In genomic region chr17:66814570-66814969, GRCh38 we compare ENCODE assay signal across 34 cellular contexts. TPM values are rescaled to one million over a fixed set of nuclear protein-coding genes. Genes with fewer than 3 reads are reported as not detected.
"Had no signal": no experiment of that assay in that cellular context is flagged by ENCODE, and none has a peak within 500 bp of the region (broad histone marks: within the 10 kb centered on the region; RNA-seq: fewer than 3 reads in every experiment).

No MANE protein-coding gene starts in this region.

- H3K4me1 Mint-ChIP-seq: activated B cell treated with CpG ODN at 0.5 μM for 24 hours; activated CD4-positive, alpha-beta memory T cell treated with anti-CD3 and anti-CD28 coated beads, Interleukin-2, amount 10 ng/mL, durations not matched to agents 7 days and 5 days; activated CD4-positive, alpha-beta T cell treated with anti-CD3 and anti-CD28 coated beads for 36 hours; activated CD4-positive, alpha-beta T cell treated with anti-CD3 and anti-CD28 coated beads, Interleukin-2, amount 10 ng/mL, durations not matched to agents 7 days and 5 days; activated CD8-positive, alpha-beta memory T cell treated with anti-CD3 and anti-CD28 coated beads, Interleukin-2, amount 10 ng/mL, durations not matched to agents 7 days and 5 days; activated naive CD4-positive, alpha-beta T cell treated with anti-CD3 and anti-CD28 coated beads, Interleukin-2, amount 10 ng/mL, durations not matched to agents 7 days and 5 days; activated naive CD8-positive, alpha-beta T cell treated with anti-CD3 and anti-CD28 coated beads, Interleukin-2, amount 10 ng/mL, durations not matched to agents 7 days and 5 days; activated naive CD8-positive, alpha-beta T cell treated with anti-CD3 and anti-CD28 coated beads, Interleukin-2, amount 50 U/mL, for 24 hours; central memory CD8-positive, alpha-beta T cell had no signal

- H3K27ac ChIP-seq: ascending aorta, cardiac muscle cell, WERI-Rb-1 had no signal

- H3K9me3 Mint-ChIP-seq: activated naive CD4-positive, alpha-beta T cell treated with anti-CD3 and anti-CD28 coated beads, Interleukin-2, amount 50 U/mL, for 24 hours had no signal

- H3K27me3 ChIP-seq: ascending aorta, cardiac muscle cell had no signal

- H3K4me1 ChIP-seq: ascending aorta had no signal

- H3K36me3 ChIP-seq: ascending aorta, cardiac muscle cell, WERI-Rb-1 had no signal

- DNase-seq: activated B cell treated with CpG ODN at 0.5 μM for 24 hours; activated CD4-positive, alpha-beta memory T cell treated with anti-CD3 and anti-CD28 coated beads, Interleukin-2, amount 10 ng/mL, durations not matched to agents 7 days and 5 days; activated CD4-positive, alpha-beta T cell treated with anti-CD3 and anti-CD28 coated beads for 1 hour; activated CD4-positive, alpha-beta T cell treated with anti-CD3 and anti-CD28 coated beads for 36 hours; activated CD4-positive, alpha-beta T cell treated with anti-CD3 and anti-CD28 coated beads for 48 hours; activated CD4-positive, alpha-beta T cell treated with anti-CD3 and anti-CD28 coated beads, Interleukin-2, amount 10 ng/mL, durations not matched to agents 7 days and 5 days; activated CD4-positive, alpha-beta T cell treated with anti-CD3 and anti-CD28 coated beads, Interleukin-2, amount 50 U/mL, for 48 hours; activated CD8-positive, alpha-beta memory T cell treated with anti-CD3 and anti-CD28 coated beads for 24 hours; activated CD8-positive, alpha-beta memory T cell treated with anti-CD3 and anti-CD28 coated beads, Interleukin-2, amount 10 ng/mL, durations not matched to agents 7 days and 5 days; activated CD8-positive, alpha-beta memory T cell treated with anti-CD3 and anti-CD28 coated beads, Interleukin-2, amount 50 U/mL, for 48 hours; activated CD8-positive, alpha-beta T cell treated with anti-CD3 and anti-CD28 coated beads, Interleukin-2, amount 10 ng/mL, durations not matched to agents 7 days and 5 days; activated effector memory CD4-positive, alpha-beta T cell treated with Interleukin-2 at 50 U/mL for 16 hours; activated gamma-delta T cell; activated naive CD4-positive, alpha-beta T cell treated with anti-CD3 and anti-CD28 coated beads, Interleukin-2, amount 10 ng/mL, durations not matched to agents 7 days and 5 days; activated naive CD4-positive, alpha-beta T cell treated with Interleukin-2 at 50 U/mL for 16 hours; activated naive CD8-positive, alpha-beta T cell treated with anti-CD3 and anti-CD28 coated beads, Interleukin-2, amount 10 ng/mL, durations not matched to agents 7 days and 5 days; activated naive CD8-positive, alpha-beta T cell treated with anti-CD3 and anti-CD28 coated beads, Interleukin-2, amount 50 U/mL, for 24 hours; activated T-cell treated with anti-CD3 and anti-CD28 coated beads, Interleukin-2, amount 50 U/mL, for 24 hours; activated T-cell treated with anti-CD3 and anti-CD28 coated beads, Interleukin-2, amount 50 U/mL, for 48 hours; SW 1271; T-helper 1 cell; T-helper 2 cell; T-helper 9 cell; WERI-Rb-1 had no signal

- ATAC-seq: activated CD4-positive, alpha-beta T cell treated with anti-CD3 and anti-CD28 coated beads for 36 hours; activated CD8-positive, alpha-beta memory T cell treated with anti-CD3 and anti-CD28 coated beads, Interleukin-2, amount 10 ng/mL, durations not matched to agents 7 days and 5 days; activated CD8-positive, alpha-beta T cell treated with anti-CD3 and anti-CD28 coated beads, Interleukin-2, amount 10 ng/mL, durations not matched to agents 7 days and 5 days; activated naive CD8-positive, alpha-beta T cell treated with anti-CD3 and anti-CD28 coated beads, Interleukin-2, amount 50 U/mL, for 24 hours had no signal

- H3K4me3 Mint-ChIP-seq: activated B cell treated with CpG ODN at 0.5 μM for 24 hours; activated CD4-positive, alpha-beta memory T cell treated with anti-CD3 and anti-CD28 coated beads, Interleukin-2, amount 10 ng/mL, durations not matched to agents 7 days and 5 days; activated CD4-positive, alpha-beta T cell treated with anti-CD3 and anti-CD28 coated beads for 36 hours; activated CD4-positive, alpha-beta T cell treated with anti-CD3 and anti-CD28 coated beads, Interleukin-2, amount 10 ng/mL, durations not matched to agents 7 days and 5 days; activated CD8-positive, alpha-beta memory T cell treated with anti-CD3 and anti-CD28 coated beads, Interleukin-2, amount 10 ng/mL, durations not matched to agents 7 days and 5 days; activated CD8-positive, alpha-beta T cell treated with anti-CD3 and anti-CD28 coated beads, Interleukin-2, amount 10 ng/mL, durations not matched to agents 7 days and 5 days; activated naive CD4-positive, alpha-beta T cell treated with anti-CD3 and anti-CD28 coated beads, Interleukin-2, amount 10 ng/mL, durations not matched to agents 7 days and 5 days; activated naive CD4-positive, alpha-beta T cell treated with anti-CD3 and anti-CD28 coated beads, Interleukin-2, amount 50 U/mL, for 24 hours; activated naive CD8-positive, alpha-beta T cell; activated naive CD8-positive, alpha-beta T cell treated with anti-CD3 and anti-CD28 coated beads, Interleukin-2, amount 10 ng/mL, durations not matched to agents 7 days and 5 days; activated naive CD8-positive, alpha-beta T cell treated with anti-CD3 and anti-CD28 coated beads, Interleukin-2, amount 50 U/mL, for 24 hours; activated T-cell treated with anti-CD3 and anti-CD28 coated beads, Interleukin-2, amount 50 U/mL, for 24 hours; brain; central memory CD8-positive, alpha-beta T cell; T-helper 1 cell treated with Interleukin-12 subunit alpha and Interleukin-12 subunit beta and Interleukin-4 antibody, amounts not matched to agents 30 μg/mL and 1 μg/mL, for 36 hours; T-helper 2 cell treated with Interferon-gamma antibody and Interleukin-4, amounts not matched to agents 5 μg/mL and 100 μg/mL, for 36 hours had no signal

- H3K9me3 ChIP-seq: ascending aorta had no signal

- H3K36me3 Mint-ChIP-seq: activated CD8-positive, alpha-beta memory T cell treated with anti-CD3 and anti-CD28 coated beads, Interleukin-2, amount 10 ng/mL, durations not matched to agents 7 days and 5 days; activated naive CD4-positive, alpha-beta T cell treated with anti-CD3 and anti-CD28 coated beads, Interleukin-2, amount 10 ng/mL, durations not matched to agents 7 days and 5 days; brain had no signal

- H3K27ac Mint-ChIP-seq: activated B cell treated with CpG ODN at 0.5 μM for 24 hours; activated CD4-positive, alpha-beta memory T cell treated with anti-CD3 and anti-CD28 coated beads, Interleukin-2, amount 10 ng/mL, durations not matched to agents 7 days and 5 days; activated CD4-positive, alpha-beta T cell treated with anti-CD3 and anti-CD28 coated beads for 36 hours; activated CD4-positive, alpha-beta T cell treated with anti-CD3 and anti-CD28 coated beads, Interleukin-2, amount 10 ng/mL, durations not matched to agents 7 days and 5 days; activated CD8-positive, alpha-beta memory T cell treated with anti-CD3 and anti-CD28 coated beads, Interleukin-2, amount 10 ng/mL, durations not matched to agents 7 days and 5 days; activated CD8-positive, alpha-beta T cell treated with anti-CD3 and anti-CD28 coated beads, Interleukin-2, amount 10 ng/mL, durations not matched to agents 7 days and 5 days; activated naive CD4-positive, alpha-beta T cell treated with anti-CD3 and anti-CD28 coated beads, Interleukin-2, amount 10 ng/mL, durations not matched to agents 7 days and 5 days; activated naive CD4-positive, alpha-beta T cell treated with anti-CD3 and anti-CD28 coated beads, Interleukin-2, amount 50 U/mL, for 24 hours; activated naive CD8-positive, alpha-beta T cell; activated naive CD8-positive, alpha-beta T cell treated with anti-CD3 and anti-CD28 coated beads, Interleukin-2, amount 10 ng/mL, durations not matched to agents 7 days and 5 days; activated naive CD8-positive, alpha-beta T cell treated with anti-CD3 and anti-CD28 coated beads, Interleukin-2, amount 50 U/mL, for 24 hours; activated T-cell treated with anti-CD3 and anti-CD28 coated beads, Interleukin-2, amount 50 U/mL, for 24 hours; activated T-helper 2 cell treated with anti-CD3 and anti-CD28 coated beads, Interferon-gamma antibody, Interleukin-2, Interleukin-4, amounts not matched to agents 10 μg/mL and 5 μg/mL and 100 μg/mL, durations not matched to agents 14 hours and 24 hours and 36 hours; T-helper 2 cell treated with Interferon-gamma antibody and Interleukin-4, amounts not matched to agents 5 μg/mL and 100 μg/mL, for 36 hours had no signal

- H3K4me3 ChIP-seq: ascending aorta, cardiac muscle cell had no signal

- H3K27me3 Mint-ChIP-seq: activated CD4-positive, alpha-beta T cell treated with anti-CD3 and anti-CD28 coated beads, Interleukin-2, amount 10 ng/mL, durations not matched to agents 7 days and 5 days; activated naive CD8-positive, alpha-beta T cell treated with anti-CD3 and anti-CD28 coated beads, Interleukin-2, amount 50 U/mL, for 24 hours had no signal

RNA-seq across cellular contexts. Expression of gene CACNG5, which starts 20.3 kb away (rescaled TPM):
- total RNA-seq: activated B cell treated with CpG ODN at 0.5 μM for 24 hours; activated CD4-positive, alpha-beta memory T cell treated with anti-CD3 and anti-CD28 coated beads, Interleukin-2, amount 10 ng/mL, durations not matched to agents 7 days and 5 days; activated CD4-positive, alpha-beta T cell treated with anti-CD3 and anti-CD28 coated beads for 36 hours; activated CD4-positive, alpha-beta T cell treated with anti-CD3 and anti-CD28 coated beads, Interleukin-2, amount 10 ng/mL, durations not matched to agents 7 days and 5 days; activated CD8-positive, alpha-beta memory T cell treated with anti-CD3 and anti-CD28 coated beads, Interleukin-2, amount 10 ng/mL, durations not matched to agents 7 days and 5 days; activated CD8-positive, alpha-beta T cell treated with anti-CD3 and anti-CD28 coated beads, Interleukin-2, amount 10 ng/mL, durations not matched to agents 7 days and 5 days; activated naive CD8-positive, alpha-beta T cell treated with anti-CD3 and anti-CD28 coated beads, Interleukin-2, amount 10 ng/mL, durations not matched to agents 7 days and 5 days; activated T-helper 2 cell treated with anti-CD3 and anti-CD28 coated beads, Interferon-gamma antibody, Interleukin-2, Interleukin-4, amounts not matched to agents 10 μg/mL and 5 μg/mL and 100 μg/mL, durations not matched to agents 14 hours and 24 hours and 36 hours; ascending aorta; bronchial epithelial cell; cardiac muscle cell had no signal
- polyA plus RNA-seq: cardiac muscle cell had no signal
